Comparison of ENCODE assay signal across 8 cellular contexts in genomic region chr11:46238078-46238966, GRCh38. TPM values are rescaled to one million over a fixed set of nuclear protein-coding genes. Genes with fewer than 3 reads are reported as not detected.
DNase-seq lines count a peak whose midpoint lies in the region; ATAC-seq and TF ChIP-seq lines count a peak whose summit lies in the region.

No MANE protein-coding gene starts in this region.

- peak overlapping the region; percentile 44 for H2AFZ ChIP-seq in PC-3 (ENCODE audit: low read length)

- TF ChIP-seq CTCF in PC-3 (conservative IDR thresholded peaks at IDR 0.05; ENCODE audit: low read depth, low read length) = no peak
- no peak for TF ChIP-seq CTCF in fibroblast of the aortic adventitia (IDR thresholded peaks at IDR 0.05; ENCODE audit: insufficient read depth, low read length)
- peak; percentile 18 for TF ChIP-seq CTCF in neural crest cell (conservative IDR thresholded peaks at IDR 0.05)
- TF ChIP-seq CTCF in thoracic aorta (IDR thresholded peaks at IDR 0.05) = no peak

- H3K9me3 ChIP-seq in PC-3 (ENCODE audit: low read length) = no peaks in the 10 kb centered on the region
- no peaks in the 10 kb centered on the region for H3K9me3 ChIP-seq in thoracic aorta

- H3K4me1 Mint-ChIP-seq in activated T-helper 17 cell treated with anti-CD3 and anti-CD28 coated beads, Interleukin-2, amount 50 U/mL, for 72 hours = peaks cover 14% of the 10 kb centered on the region
- peaks cover 50% of the 10 kb centered on the region for H3K4me1 Mint-ChIP-seq in neural crest cell

- H3K9ac ChIP-seq in PC-3 (ENCODE audit: low read length) = peak overlapping the region; percentile 24; the same call in 1 of the 2 replicates

- POLR2A ChIA-PET in PC-3 (lab: Charles Lee; ENCODE audit: unreplicated experiment) = interaction anchor here (0.7 kb wide), 2 partner anchors 35 to 114 kb away, joined by 3 to 7 read pairs; no protein-coding TSS in a partner anchor

- peaks cover 28% of the 10 kb centered on the region for H3K4me1 ChIP-seq in PC-3 (ENCODE audit: insufficient read depth, low read length)
- H3K4me1 ChIP-seq in thoracic aorta (ENCODE audit: control insufficient read depth in 1 of 2, low read depth in 2 of 2) = peaks cover 17 to 31% of the 10 kb centered on the region in 2 donors

- no peaks in the 10 kb centered on the region for H3F3A ChIP-seq in PC-3 (ENCODE audit: low read length, unreplicated experiment)

- peak overlapping the region; percentile 92 for H3K4me3 Mint-ChIP-seq in activated T-helper 17 cell treated with anti-CD3 and anti-CD28 coated beads, Interleukin-2, amount 50 U/mL, for 72 hours
- peak overlapping the region; percentile 82 for H3K4me3 Mint-ChIP-seq in neural crest cell

- peak overlapping the region; percentile 84 for H3K4me2 ChIP-seq in PC-3 (ENCODE audit: low read length)

- DNase-seq in NCI-H146 (lab: John Stamatoyannopoulos, UW) (peak; percentile 54), NCI-H146 treated with DMSO at 0.1 percent for 48 hours (lab: John Stamatoyannopoulos, UW; ENCODE audit: unreplicated experiment) (no peak), PC-3 (no peak), fibroblast of the aortic adventitia (ENCODE audit: low read depth) (peak; percentile 82), neural crest cell (ENCODE audit: low read depth, low spot score) (peak; percentile 46), thoracic aorta (ENCODE audit: low spot score) (no peak)

- CTCF ChIA-PET in PC-3 (lab: Charles Lee) = interaction anchor here (0.5 to 1.2 kb wide), 4 partner anchors 38 to 77 kb away, joined by 3 to 5 read pairs (median 3); no protein-coding TSS in a partner anchor

- H3K36me3 ChIP-seq in PC-3 (ENCODE audit: low read depth, low read length) = no peaks in the 10 kb centered on the region
- no peaks in the 10 kb centered on the region for H3K36me3 ChIP-seq in thoracic aorta

- H3K27me3 ChIP-seq in PC-3 (ENCODE audit: low read length) (no peaks in the 10 kb centered on the region), thoracic aorta (replicated peaks; ENCODE audit: insufficient read depth) (no peaks in the 10 kb centered on the region)

- intact Hi-C loops in PC-3 (cut with micrococcal nuclease) = loop anchor here (2.0 to 10.0 kb wide), 3 partner anchors 70 to 274 kb away; no protein-coding TSS in a partner anchor

- no peak overlapping the region for H3K27ac Mint-ChIP-seq in activated T-helper 17 cell treated with anti-CD3 and anti-CD28 coated beads, Interleukin-2, amount 50 U/mL, for 72 hours
- no peak overlapping the region for H3K27ac Mint-ChIP-seq in neural crest cell (ENCODE audit: unreplicated experiment)

- H3K9me2 ChIP-seq in PC-3 (replicated peaks; ENCODE audit: low read length) = no peaks in the 10 kb centered on the region

- H3K27ac ChIP-seq in PC-3 (ENCODE audit: low read length) (no peak overlapping the region), thoracic aorta (peak overlapping the region in 1 of 2 donors; percentile 39)

- TSS peak; percentile 14 for BruUV-seq in PC-3 (replicated peaks; lab: Mats Ljungman, UMichigan)

- H3K36me3 Mint-ChIP-seq in activated T-helper 17 cell treated with anti-CD3 and anti-CD28 coated beads, Interleukin-2, amount 50 U/mL, for 72 hours (ENCODE audit: low read depth) = no peaks in the 10 kb centered on the region
- H3K36me3 Mint-ChIP-seq in neural crest cell (ENCODE audit: low read depth) = no peaks in the 10 kb centered on the region

- H3K4me3 ChIP-seq in PC-3 (ENCODE audit: low read length) = peak overlapping the region; percentile 66
- H3K4me3 ChIP-seq in fibroblast of the aortic adventitia (ENCODE audit: low read depth, low read length) = peak overlapping the region; percentile 67
- H3K4me3 ChIP-seq in thoracic aorta = peak overlapping the region; percentile 73

- no peaks in the 10 kb centered on the region for H4K20me1 ChIP-seq in PC-3 (ENCODE audit: low read length)

- no peaks in the 10 kb centered on the region for H3K27me3 Mint-ChIP-seq in activated T-helper 17 cell treated with anti-CD3 and anti-CD28 coated beads, Interleukin-2, amount 50 U/mL, for 72 hours
- H3K27me3 Mint-ChIP-seq in neural crest cell (ENCODE audit: low read depth) = peaks cover 60% of the 10 kb centered on the region

- no peaks in the 10 kb centered on the region for H3K79me2 ChIP-seq in PC-3 (ENCODE audit: low read length)

- peak; percentile 6 for ATAC-seq in PC-3
- peak; percentile 45 for ATAC-seq in activated T-helper 17 cell treated with anti-CD3 and anti-CD28 coated beads, Interleukin-2, amount 50 U/mL, for 72 hours (replicated peaks)
- peak; percentile 15 for ATAC-seq in thoracic aorta (ENCODE audit: insufficient number of reproducible peaks, low FRiP score, low read depth)
- no peak for ATAC-seq in GM21723 (IDR thresholded peaks at IDR 0.05; ENCODE audit: unreplicated experiment)

- no peaks in the 10 kb centered on the region for H3K9me3 Mint-ChIP-seq in activated T-helper 17 cell treated with anti-CD3 and anti-CD28 coated beads, Interleukin-2, amount 50 U/mL, for 72 hours
- peaks cover 3% of the 10 kb centered on the region for H3K9me3 Mint-ChIP-seq in neural crest cell

RNA-seq across cellular contexts. Expression of gene CREB3L1, which starts 39.1 kb away (rescaled TPM):
- total RNA-seq in PC-3 (2014; rRNA removed) = 1.1 and 1.4 TPM in 2 replicates
- not detected for total RNA-seq in activated T-helper 17 cell treated with anti-CD3 and anti-CD28 coated beads, Interleukin-2, amount 50 U/mL, for 72 hours
- 31.6 and 37.5 TPM in 2 replicates for total RNA-seq in fibroblast of the aortic adventitia (ENCODE audit: low replicate concordance)
- 0.71 and 0.75 TPM in 2 replicates for total RNA-seq in neural crest cell
- total RNA-seq in thoracic aorta = 1 to 10 TPM; 3.0 to 7.6 TPM

Comparison
In these comparisons a context has a peak if more than half of its experiments do, and no peak if none do; other contexts are left out.
1. DNase-seq: peak in NCI-H146 (single experiment), fibroblast of the aortic adventitia (single experiment) and neural crest cell (single experiment); none in NCI-H146 treated with DMSO at 0.1 percent for 48 hours (single experiment), PC-3 (single experiment) and thoracic aorta (single experiment).
2. Peak in every context shown above with its lines, with median percentiles within 50 percentile points of each other: H3K4me3 ChIP-seq.